8 cellular contexts compared by ENCODE assay signal in the genomic region with DNA sequence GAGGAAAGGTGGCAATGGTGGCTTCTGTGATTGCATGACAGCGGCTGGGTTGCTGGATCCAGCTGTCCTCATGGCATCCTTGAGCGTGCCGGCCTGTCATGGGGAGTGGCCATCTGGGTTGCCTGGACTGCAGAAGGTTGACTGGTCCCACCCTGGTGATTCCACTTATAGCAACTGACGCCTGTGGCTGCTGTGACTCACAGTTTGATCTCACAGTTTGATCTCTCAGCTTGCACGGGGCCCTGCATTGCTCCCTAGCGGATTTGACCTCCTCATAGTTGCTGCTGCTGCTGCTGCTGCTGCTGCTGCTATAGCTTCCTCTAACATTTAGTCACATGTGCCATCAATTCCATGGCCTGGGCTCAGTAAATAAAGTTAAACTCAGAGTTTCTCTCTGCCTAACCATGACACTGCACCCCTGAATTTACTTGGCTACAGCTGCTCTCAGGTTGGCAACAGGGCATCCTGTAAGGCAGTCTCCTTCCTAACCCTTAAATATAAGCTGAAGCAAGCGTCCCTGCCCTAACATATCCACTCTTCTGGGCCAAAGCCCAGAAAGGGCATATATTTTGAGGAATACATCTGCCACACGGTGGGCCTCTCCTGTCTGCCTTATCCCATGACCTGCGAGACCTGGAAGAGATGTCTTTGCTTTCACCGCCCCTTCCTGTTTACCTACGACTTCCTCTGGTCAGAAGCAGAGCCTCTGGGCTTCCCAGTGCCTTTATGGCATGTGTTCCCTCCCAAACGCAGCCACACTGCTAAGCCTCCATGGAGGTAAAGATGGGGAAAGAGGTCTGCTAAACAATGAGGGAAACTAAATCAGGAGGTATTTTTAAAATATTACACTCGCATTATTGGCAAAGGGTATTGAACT. TPM values are rescaled to one million over a fixed set of nuclear protein-coding genes. Genes with fewer than 3 reads are reported as not detected.
DNase-seq lines count a peak whose midpoint lies in the region; ATAC-seq and TF ChIP-seq lines count a peak whose summit lies in the region.

No MANE protein-coding gene starts in this region.

- DNase-seq in Daoy (ENCODE audit: low read depth) (peak; percentile 95), NCI-H524 (lab: John Stamatoyannopoulos, UW) (peak; percentile 59 to 89), epithelial cell of esophagus (ENCODE audit: low read depth) (peak; percentile 84), osteoblast (ENCODE audit: insufficient read length, low spot score, missing footprints) (peak; percentile 93), immature natural killer cell (no peak)
- no peak for DNase-seq in naive thymus-derived CD4-positive, alpha-beta T cell

- H3K4me3 Mint-ChIP-seq in naive thymus-derived CD4-positive, alpha-beta T cell: no peak overlapping the region
- H3K4me3 Mint-ChIP-seq in immature natural killer cell: no peak overlapping the region

- peaks cover 21 to 39% (median 24%) of the 10 kb centered on the region in 5 donors for H3K27me3 Mint-ChIP-seq in naive thymus-derived CD4-positive, alpha-beta T cell
- H3K27me3 Mint-ChIP-seq in immature natural killer cell (ENCODE audit: low read depth in 3 of 3): peaks cover 0 to 4% (median 0%) of the 10 kb centered on the region in 3 donors

- no peaks in the 10 kb centered on the region for H3K36me3 ChIP-seq in osteoblast (ENCODE audit: insufficient read depth, low read length)
- no peaks in the 10 kb centered on the region for H3K36me3 ChIP-seq in naive thymus-derived CD4-positive, alpha-beta T cell (ENCODE audit: control insufficient read depth in 2 of 3, insufficient read depth in 3 of 3, low read length in 3 of 3)

- H3K4me3 ChIP-seq in epithelial cell of esophagus (ENCODE audit: low read length) (no peak overlapping the region), osteoblast (ENCODE audit: insufficient read depth, low read length) (no peak overlapping the region)
- H3K4me3 ChIP-seq in naive thymus-derived CD4-positive, alpha-beta T cell (ENCODE audit: low read length): no peak overlapping the region

- H3K4me1 Mint-ChIP-seq in naive thymus-derived CD4-positive, alpha-beta T cell: peaks cover 0 to 3% (median 0%) of the 10 kb centered on the region in 7 donors
- no peaks in the 10 kb centered on the region for H3K4me1 Mint-ChIP-seq in immature natural killer cell

- CTCF ChIA-PET in naive thymus-derived CD4-positive, alpha-beta T cell (lab: Charles Lee): no interaction called here

- H3K4me2 ChIP-seq in osteoblast (ENCODE audit: insufficient read depth, low read length): peak overlapping the region; percentile 65

- POLR2A ChIA-PET in naive thymus-derived CD4-positive, alpha-beta T cell (lab: Charles Lee): no interaction called here

- intact Hi-C loops in naive thymus-derived CD4-positive, alpha-beta T cell (cut with micrococcal nuclease): no loop called here

- H3K27ac Mint-ChIP-seq in naive thymus-derived CD4-positive, alpha-beta T cell: no peak overlapping the region
- no peak overlapping the region for H3K27ac Mint-ChIP-seq in immature natural killer cell

- no peaks in the 10 kb centered on the region for H4K20me1 ChIP-seq in osteoblast (ENCODE audit: insufficient read depth, low read length)

- peak overlapping the region; percentile 68 for H2AFZ ChIP-seq in osteoblast (ENCODE audit: low read length)

- peak overlapping the region; percentile 99 for H3K27ac ChIP-seq in osteoblast (ENCODE audit: low read depth, low read length)
- H3K27ac ChIP-seq in naive thymus-derived CD4-positive, alpha-beta T cell (ENCODE audit: low read depth, low read length): no peak overlapping the region

- H3K36me3 Mint-ChIP-seq in naive thymus-derived CD4-positive, alpha-beta T cell: no peaks in the 10 kb centered on the region
- no peaks in the 10 kb centered on the region for H3K36me3 Mint-ChIP-seq in immature natural killer cell

- H3K9me3 ChIP-seq in osteoblast (ENCODE audit: low read depth, low read length): no peaks in the 10 kb centered on the region
- H3K9me3 ChIP-seq in naive thymus-derived CD4-positive, alpha-beta T cell (ENCODE audit: control insufficient read depth in 2 of 3, low read length in 3 of 3): no peaks in the 10 kb centered on the region

- H3K27me3 ChIP-seq in osteoblast (ENCODE audit: insufficient read depth, low read length): no peaks in the 10 kb centered on the region
- H3K27me3 ChIP-seq in naive thymus-derived CD4-positive, alpha-beta T cell (ENCODE audit: control insufficient read depth in 2 of 2, insufficient read depth in 2 of 2, low read length in 2 of 2): no peaks in the 10 kb centered on the region

- H3K4me1 ChIP-seq in osteoblast (ENCODE audit: insufficient read depth, low read length): peaks cover 32% of the 10 kb centered on the region
- no peaks in the 10 kb centered on the region for H3K4me1 ChIP-seq in naive thymus-derived CD4-positive, alpha-beta T cell (ENCODE audit: control insufficient read depth in 2 of 2, insufficient read depth in 2 of 2, low read length in 2 of 2)

- H3K79me2 ChIP-seq in osteoblast (ENCODE audit: insufficient read depth, low read length): no peaks in the 10 kb centered on the region

- H3K9me3 Mint-ChIP-seq in naive thymus-derived CD4-positive, alpha-beta T cell: peaks cover 0 to 4% (median 0%) of the 10 kb centered on the region in 11 donors
- H3K9me3 Mint-ChIP-seq in immature natural killer cell: peaks cover 0 to 3% (median 0%) of the 10 kb centered on the region in 6 donors

- no peak for ATAC-seq in naive thymus-derived CD4-positive, alpha-beta T cell
- ATAC-seq in GM18870 (IDR thresholded peaks at IDR 0.05; ENCODE audit: unreplicated experiment) (no peak), GM19328 (IDR thresholded peaks at IDR 0.05; ENCODE audit: unreplicated experiment) (no peak)

- TF ChIP-seq CTCF in epithelial cell of esophagus (IDR thresholded peaks at IDR 0.05; ENCODE audit: insufficient read depth, low read depth, low read length, missing control alignments): no peak
- TF ChIP-seq CTCF in osteoblast (IDR thresholded peaks at IDR 0.05; ENCODE audit: extremely low read depth, low read depth, low read length): no peak

RNA-seq across cellular contexts. Expression of a gene that starts 8.3 kb away (rescaled TPM):
- 4.8 and 7.5 TPM in 2 replicates for total RNA-seq in Daoy (2014; rRNA removed; shearing (Covaris generic))
- total RNA-seq in osteoblast: 26.1 and 69.8 TPM in 2 replicates
- total RNA-seq in naive thymus-derived CD4-positive, alpha-beta T cell: 1 to 10 TPM in 1 of 5 experiments, under 1 TPM in 4; 0.11 to 1.0 (median 0.45) TPM
- not detected for polyA plus RNA-seq in naive thymus-derived CD4-positive, alpha-beta T cell
- polyA plus RNA-seq in immature natural killer cell: under 1 TPM in 1 of 3 donors, not detected in 2; 0.18 TPM

RNA-seq across cellular contexts. Expression of a gene that starts 37.8 kb away (rescaled TPM):
- total RNA-seq in Daoy (2014; rRNA removed; shearing (Covaris generic)): 12.0 and 12.1 TPM in 2 replicates
- total RNA-seq in osteoblast: 5.8 and 8.5 TPM in 2 replicates
- 10 to 100 TPM in 1 of 5 experiments, 1 to 10 TPM in 3, under 1 TPM in 1; 0.13 to 11.2 (median 1.2) TPM for total RNA-seq in naive thymus-derived CD4-positive, alpha-beta T cell
- polyA plus RNA-seq in naive thymus-derived CD4-positive, alpha-beta T cell: under 1 TPM in 1 of 2 donors, not detected in 1; 0.31 TPM
- polyA plus RNA-seq in immature natural killer cell: not detected

Comparison
In these comparisons a context has a peak if more than half of its experiments do, and no peak if none do; other contexts are left out.
1. DNase-seq: peak in Daoy (single experiment), NCI-H524 (2 of 2), epithelial cell of esophagus (single experiment) and osteoblast (single experiment); none in naive thymus-derived CD4-positive, alpha-beta T cell (0 of 9) and immature natural killer cell (0 of 3).